Comparison of ENCODE assay signal across 15 cellular contexts in genomic region chr14:70183991-70184390, GRCh38. TPM values are rescaled to one million over a fixed set of nuclear protein-coding genes. Genes with fewer than 3 reads are reported as not detected.
DNase-seq lines count a peak whose midpoint lies in the region; ATAC-seq and TF ChIP-seq lines count a peak whose summit lies in the region.
"Had no signal": no experiment of that assay in that cellular context is flagged by ENCODE, and none has a peak within 500 bp of the region (broad histone marks: within the 10 kb centered on the region; RNA-seq: fewer than 3 reads in every experiment).

No MANE protein-coding gene starts in this region.

- intact Hi-C loops in gastrocnemius medialis (cut with DNase I; ENCODE audit: low total_unique reads), result loop anchor here (10.0 kb wide), 1 partner anchor 549 kb away; no protein-coding TSS in a partner anchor

- H3K4me1 ChIP-seq in gastrocnemius medialis (peaks cover 54 to 66% of the 10 kb centered on the region in 2 donors), upper lobe of left lung (peaks cover 16 to 26% (median 20%) of the 10 kb centered on the region in 4 donors)

- H3K36me3 ChIP-seq in gastrocnemius medialis (no peaks in the 10 kb centered on the region), upper lobe of left lung (no peaks in the 10 kb centered on the region)
- H3K36me3 ChIP-seq: cardiac muscle cell, right lobe of liver had no signal

- TF ChIP-seq POLR2A in gastrocnemius medialis (IDR thresholded peaks at IDR 0.05) (no peak), upper lobe of left lung (IDR thresholded peaks at IDR 0.05) (no peak)

- ATAC-seq in GM18907 (IDR thresholded peaks at IDR 0.05; ENCODE audit: unreplicated experiment) (peak; percentile 40), GM21723 (IDR thresholded peaks at IDR 0.05; ENCODE audit: unreplicated experiment) (peak; percentile 63), HG03103 (IDR thresholded peaks at IDR 0.05; ENCODE audit: low read depth, unreplicated experiment) (peak; percentile 37), gastrocnemius medialis (no peak), upper lobe of left lung (ENCODE audit: low FRiP score in 2 of 2) (no peak)
- ATAC-seq: left lobe of liver, right lobe of liver had no signal

- H3K4me3 ChIP-seq in gastrocnemius medialis (no peak overlapping the region), upper lobe of left lung (no peak overlapping the region)
- H3K4me3 ChIP-seq: cardiac muscle cell, right lobe of liver had no signal

- H3K9me3 ChIP-seq in gastrocnemius medialis (no peaks in the 10 kb centered on the region), upper lobe of left lung (no peaks in the 10 kb centered on the region)
- H3K9me3 ChIP-seq: right lobe of liver had no signal

- in situ Hi-C loops in gastrocnemius medialis (cut with MboI; ENCODE audit: low sequenced_read_pairs in 4 of 4), result no loop called here

- 84 to 89% methylated on average over 6 of the region's 6 CpGs for WGBS in upper lobe of left lung, 2 donors

- H3K27me3 ChIP-seq in gastrocnemius medialis, result no peaks in the 10 kb centered on the region
- peaks cover 0 to 15% (median 12%) of the 10 kb centered on the region in 4 donors for H3K27me3 ChIP-seq in upper lobe of left lung

- H3K27ac ChIP-seq in gastrocnemius medialis (peak overlapping the region in 3 of 4 donors; percentile 0 to 42 (median 33)), upper lobe of left lung (no peak overlapping the region)
- H3K27ac ChIP-seq: cardiac muscle cell, right lobe of liver had no signal

- no peak for DNase-seq in gastrocnemius medialis
- no peak for DNase-seq in upper lobe of left lung
- no peak for DNase-seq in stimulated activated naive CD4-positive, alpha-beta T cell treated with Interleukin-2 at 50 U/mL for 16 hours (lab: John Stamatoyannopoulos, UW)
- no peak for DNase-seq in NCI-H1092 (lab: John Stamatoyannopoulos, UW)
- DNase-seq: activated naive CD4-positive, alpha-beta T cell treated with anti-CD3 and anti-CD28 coated beads, Interleukin-2, amount 50 U/mL, for 16 hours; endodermal cell; KG1; NCI-H526 treated with DMSO at 0.1 percent for 48 hours; right lobe of liver; substantia nigra had no signal

- no peak for TF ChIP-seq EP300 in upper lobe of left lung (IDR thresholded peaks at IDR 0.05)

- no peak for TF ChIP-seq CTCF in gastrocnemius medialis (IDR thresholded peaks at IDR 0.05 in 4 of 5, conservative IDR thresholded peaks at IDR 0.05 in 1 of 5)
- no peak for TF ChIP-seq CTCF in upper lobe of left lung (IDR thresholded peaks at IDR 0.05)

RNA-seq across cellular contexts. Expression of gene SLC8A3, which starts 4.8 kb away (rescaled TPM):
- total RNA-seq in gastrocnemius medialis (10 to 100 TPM in 3 of 4 donors, 1 to 10 TPM in 1; 8.5 to 14.1 (median 12.6) TPM), upper lobe of left lung (1 to 10 TPM in 3 of 6 donors, under 1 TPM in 3; 0.49 to 1.4 (median 1.0) TPM)

Comparison
In these comparisons a context has a peak if more than half of its experiments do, and no peak if none do; other contexts are left out.
1. ATAC-seq: peak in GM18907 (single experiment), GM21723 (single experiment) and HG03103 (single experiment); none in gastrocnemius medialis (0 of 2) and upper lobe of left lung (0 of 2).
2. H3K27ac ChIP-seq: peak in gastrocnemius medialis (3 of 4); none in upper lobe of left lung (0 of 4).